7 cellular contexts compared by ENCODE assay signal in the genomic region with DNA sequence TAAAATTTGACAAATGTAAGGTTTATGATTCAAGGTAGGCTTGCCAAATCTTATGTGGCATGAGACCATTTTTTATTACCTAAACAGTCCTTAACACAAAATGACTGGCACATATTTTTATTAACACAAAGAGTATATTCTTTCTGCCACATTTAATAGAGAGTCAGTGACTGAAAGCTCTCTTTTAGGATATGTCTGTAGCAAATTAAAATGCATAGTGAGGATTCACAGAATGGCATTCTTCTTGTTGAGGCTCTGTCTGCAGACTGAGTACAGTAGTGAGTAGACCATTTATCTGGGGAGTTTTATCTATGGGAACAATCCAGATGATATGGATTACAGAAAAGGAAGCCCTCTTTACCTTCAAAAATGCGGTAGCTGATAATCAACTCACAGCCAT. TPM values are rescaled to one million over a fixed set of nuclear protein-coding genes. Genes with fewer than 3 reads are reported as not detected.
"Had no signal": no experiment of that assay in that cellular context is flagged by ENCODE, and none has a peak within 500 bp of the region (broad histone marks: within the 10 kb centered on the region; RNA-seq: fewer than 3 reads in every experiment).

No MANE protein-coding gene starts in this region.

- H3K4me3 Mint-ChIP-seq: GM23338, H9 had no signal

- H2AFZ ChIP-seq: GM23338 had no signal

- H3K27ac Mint-ChIP-seq: GM23338, H9 had no signal

- H3K4me2 ChIP-seq: GM23338 had no signal

- H3K9me3 Mint-ChIP-seq: GM23338, H9 had no signal

- DNase-seq: H9, HCEC 1CT, IMR-90 had no signal

- H3K4me3 ChIP-seq: GM23338, K562 had no signal

RNA-seq across cellular contexts. Expression of gene HAO1, which starts 56.5 kb away (rescaled TPM):
- total RNA-seq: GM23338, H1, H9, HT-29, IMR-90, K562 had no signal
- polyA plus RNA-seq: GM23338, H1, IMR-90, K562 had no signal
